24 cellular contexts compared by ENCODE assay signal in the genomic region with DNA sequence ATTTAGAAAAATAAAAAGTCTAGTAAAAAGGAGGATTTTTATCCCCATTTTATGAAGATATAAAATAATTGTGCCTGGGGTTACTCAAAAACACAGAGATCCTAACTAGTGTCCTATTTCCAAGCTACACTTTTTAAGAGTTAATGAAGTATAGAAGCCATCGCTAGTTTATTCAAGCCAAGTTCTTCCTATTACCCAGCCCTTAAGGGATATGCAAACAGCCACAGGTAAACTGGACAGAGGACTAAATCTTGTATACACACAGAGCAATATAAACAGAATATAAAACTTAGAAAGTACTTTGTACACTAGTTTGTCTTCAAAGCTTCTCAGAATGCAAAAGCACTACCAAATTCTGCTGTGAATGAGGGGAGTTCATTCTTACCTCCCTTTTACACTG.
DNase-seq lines count a peak whose midpoint lies in the region; ATAC-seq and TF ChIP-seq lines count a peak whose summit lies in the region.
"Had no signal": no experiment of that assay in that cellular context is flagged by ENCODE, and none has a peak within 500 bp of the region (broad histone marks: within the 10 kb centered on the region; RNA-seq: fewer than 3 reads in every experiment).

No MANE protein-coding gene starts in this region.

- intact Hi-C loops in left cardiac atrium (cut with DNase I): no loop called here
- intact Hi-C loops in activated T-helper 1 cell treated with anti-CD3 and anti-CD28 coated beads, Interleukin-12 subunit alpha, Interleukin-12 subunit beta, Interleukin-2, Interleukin-4 antibody, amounts not matched to agents 30 ng/mL and 10 ng/mL and 1 ng/mL, durations not matched to agents 14 hours and 24 hours and 36 hours (cut with micrococcal nuclease): loop anchor here (10.0 kb wide), 1 partner anchor 259 kb away; no protein-coding TSS in a partner anchor

- no peak for TF ChIP-seq CTCF in right atrium auricular region (IDR thresholded peaks at IDR 0.05)
- TF ChIP-seq CTCF in brain (conservative IDR thresholded peaks at IDR 0.05): no peak
- no peak for TF ChIP-seq CTCF in neural progenitor cell (IDR thresholded peaks at IDR 0.05)

- no peaks in the 10 kb centered on the region for H3K9me2 ChIP-seq in Karpas-422 (replicated peaks; ENCODE audit: insufficient read depth, low read length)

- H3K4me2 ChIP-seq in neural progenitor cell (no peak overlapping the region), Karpas-422 (ENCODE audit: low read depth, low read length, poor library complexity, severe bottlenecking) (no peak overlapping the region)

- H3K4me1 ChIP-seq in right atrium auricular region (peaks cover 0 to 54% of the 10 kb centered on the region in 2 donors), neural progenitor cell (peaks cover 29% of the 10 kb centered on the region), Karpas-422 (ENCODE audit: low read length) (peaks cover 8% of the 10 kb centered on the region)

- no peak for DNase-seq in right atrium auricular region (ENCODE audit: low spot score)
- no peak for DNase-seq in left cardiac atrium
- DNase-seq in neural progenitor cell (ENCODE audit: low spot score): no peak
- DNase-seq in activated CD8-positive, alpha-beta memory T cell treated with anti-CD3 and anti-CD28 coated beads for 24 hours: no peak
- no peak for DNase-seq in activated T-helper 1 cell treated with anti-CD3 and anti-CD28 coated beads, Interleukin-12 subunit alpha, Interleukin-12 subunit beta, Interleukin-2, Interleukin-4 antibody, amounts not matched to agents 30 ng/mL and 10 ng/mL and 1 ng/mL, durations not matched to agents 14 hours and 24 hours and 36 hours (ENCODE audit: low spot score)
- DNase-seq in Karpas-422: no peak
- DNase-seq in activated naive CD8-positive, alpha-beta T cell treated with anti-CD3 and anti-CD28 coated beads, Interleukin-2, amount 50 U/mL, for 24 hours: no peak
- DNase-seq: activated CD4-positive, alpha-beta T cell treated with anti-CD3 and anti-CD28 coated beads for 48 hours; activated CD8-positive, alpha-beta memory T cell treated with anti-CD3 and anti-CD28 coated beads, Interleukin-2, amount 10 ng/mL, durations not matched to agents 7 days and 5 days; CD4-positive, alpha-beta T cell; cerebellar nuclear complex; hypothalamus; KG1; mucosa of descending colon; nucleus accumbens; stomach; T-helper 1 cell had no signal

- peaks cover 40% of the 10 kb centered on the region for H3F3A ChIP-seq in neural progenitor cell (ENCODE audit: low read depth)

- no peaks in the 10 kb centered on the region for H3K27me3 ChIP-seq in right atrium auricular region
- H3K27me3 ChIP-seq in neural progenitor cell: no peaks in the 10 kb centered on the region
- H3K27me3 ChIP-seq in Karpas-422 (ENCODE audit: low read length): peaks cover 4% of the 10 kb centered on the region; the same call in 1 of the 2 replicates
- H3K27me3 ChIP-seq: ascending aorta, foreskin keratinocyte, stomach had no signal

- H3K4me3 ChIP-seq in right atrium auricular region: no peak overlapping the region
- H3K4me3 ChIP-seq in neural progenitor cell: no peak overlapping the region
- H3K4me3 ChIP-seq in Karpas-422 (ENCODE audit: low read length): no peak overlapping the region
- H3K4me3 ChIP-seq: ascending aorta, mucosa of descending colon, stomach had no signal

- peaks cover 14% of the 10 kb centered on the region for H3K36me3 Mint-ChIP-seq in brain
- H3K36me3 Mint-ChIP-seq in neural progenitor cell: peaks cover 12% of the 10 kb centered on the region
- H3K36me3 Mint-ChIP-seq in activated T-helper 1 cell treated with anti-CD3 and anti-CD28 coated beads, Interleukin-12 subunit alpha, Interleukin-12 subunit beta, Interleukin-2, Interleukin-4 antibody, amounts not matched to agents 30 ng/mL and 10 ng/mL and 1 ng/mL, durations not matched to agents 14 hours and 24 hours and 36 hours (ENCODE audit: low read depth): peaks cover 8% of the 10 kb centered on the region
- peaks cover 3% of the 10 kb centered on the region for H3K36me3 Mint-ChIP-seq in activated naive CD8-positive, alpha-beta T cell treated with anti-CD3 and anti-CD28 coated beads, Interleukin-2, amount 50 U/mL, for 24 hours (ENCODE audit: low read depth)

- H3K4me3 Mint-ChIP-seq in brain (peak overlapping the region in 3 of 5 experiments; percentile 3 to 40 (median 17)), neural progenitor cell (no peak overlapping the region)
- no peak overlapping the region for H3K4me3 Mint-ChIP-seq in activated T-helper 1 cell treated with anti-CD3 and anti-CD28 coated beads, Interleukin-12 subunit alpha, Interleukin-12 subunit beta, Interleukin-2, Interleukin-4 antibody, amounts not matched to agents 30 ng/mL and 10 ng/mL and 1 ng/mL, durations not matched to agents 14 hours and 24 hours and 36 hours
- H3K4me3 Mint-ChIP-seq in activated naive CD8-positive, alpha-beta T cell treated with anti-CD3 and anti-CD28 coated beads, Interleukin-2, amount 50 U/mL, for 24 hours: no peak overlapping the region
- H3K4me3 Mint-ChIP-seq: activated CD8-positive, alpha-beta memory T cell treated with anti-CD3 and anti-CD28 coated beads, Interleukin-2, amount 10 ng/mL, durations not matched to agents 7 days and 5 days; activated T-helper 17 cell treated with anti-CD3 and anti-CD28 coated beads, Interleukin-2, amount 50 U/mL, for 72 hours; CD4-positive, alpha-beta T cell had no signal

- peaks cover 4% of the 10 kb centered on the region for H3K27me3 Mint-ChIP-seq in brain
- H3K27me3 Mint-ChIP-seq in neural progenitor cell (ENCODE audit: insufficient read depth, low read depth): no peaks in the 10 kb centered on the region
- H3K27me3 Mint-ChIP-seq in activated T-helper 1 cell treated with anti-CD3 and anti-CD28 coated beads, Interleukin-12 subunit alpha, Interleukin-12 subunit beta, Interleukin-2, Interleukin-4 antibody, amounts not matched to agents 30 ng/mL and 10 ng/mL and 1 ng/mL, durations not matched to agents 14 hours and 24 hours and 36 hours (ENCODE audit: insufficient read depth): peaks cover 3% of the 10 kb centered on the region
- H3K27me3 Mint-ChIP-seq in activated naive CD8-positive, alpha-beta T cell treated with anti-CD3 and anti-CD28 coated beads, Interleukin-2, amount 50 U/mL, for 24 hours: peaks cover 32% of the 10 kb centered on the region

- H4K20me1 ChIP-seq in neural progenitor cell (ENCODE audit: low read depth) (peaks cover 60% of the 10 kb centered on the region), Karpas-422 (ENCODE audit: insufficient read depth, low read depth, low read length) (peaks cover 47% of the 10 kb centered on the region)

- peak overlapping the region in 3 of 5 experiments; percentile 78 to 88 (median 79) for H3K27ac Mint-ChIP-seq in brain
- H3K27ac Mint-ChIP-seq in neural progenitor cell: peak overlapping the region; percentile 89
- no peak overlapping the region for H3K27ac Mint-ChIP-seq in activated T-helper 1 cell treated with anti-CD3 and anti-CD28 coated beads, Interleukin-12 subunit alpha, Interleukin-12 subunit beta, Interleukin-2, Interleukin-4 antibody, amounts not matched to agents 30 ng/mL and 10 ng/mL and 1 ng/mL, durations not matched to agents 14 hours and 24 hours and 36 hours
- H3K27ac Mint-ChIP-seq in activated naive CD8-positive, alpha-beta T cell treated with anti-CD3 and anti-CD28 coated beads, Interleukin-2, amount 50 U/mL, for 24 hours: no peak overlapping the region
- H3K27ac Mint-ChIP-seq: activated CD8-positive, alpha-beta memory T cell treated with anti-CD3 and anti-CD28 coated beads, Interleukin-2, amount 10 ng/mL, durations not matched to agents 7 days and 5 days; activated naive CD4-positive, alpha-beta T cell treated with anti-CD3 and anti-CD28 coated beads, Interleukin-2, amount 50 U/mL, for 72 hours; activated T-helper 17 cell treated with anti-CD3 and anti-CD28 coated beads, Interleukin-2, amount 50 U/mL, for 72 hours; CD4-positive, alpha-beta T cell had no signal

- H3K36me3 ChIP-seq in right atrium auricular region: no peaks in the 10 kb centered on the region
- no peaks in the 10 kb centered on the region for H3K36me3 ChIP-seq in neural progenitor cell
- H3K36me3 ChIP-seq in Karpas-422 (ENCODE audit: insufficient read depth, low read length): no peaks in the 10 kb centered on the region
- H3K36me3 ChIP-seq: ascending aorta, stomach had no signal

- H3K79me2 ChIP-seq in neural progenitor cell (ENCODE audit: low read depth): peaks cover 96% of the 10 kb centered on the region
- H3K79me2 ChIP-seq in Karpas-422 (ENCODE audit: low read length): no peaks in the 10 kb centered on the region

- peaks cover 75% of the 10 kb centered on the region for H3K4me1 Mint-ChIP-seq in brain
- peaks cover 62% of the 10 kb centered on the region for H3K4me1 Mint-ChIP-seq in neural progenitor cell
- H3K4me1 Mint-ChIP-seq in activated T-helper 1 cell treated with anti-CD3 and anti-CD28 coated beads, Interleukin-12 subunit alpha, Interleukin-12 subunit beta, Interleukin-2, Interleukin-4 antibody, amounts not matched to agents 30 ng/mL and 10 ng/mL and 1 ng/mL, durations not matched to agents 14 hours and 24 hours and 36 hours (ENCODE audit: low read depth): peaks cover 44% of the 10 kb centered on the region
- H3K4me1 Mint-ChIP-seq in activated naive CD8-positive, alpha-beta T cell treated with anti-CD3 and anti-CD28 coated beads, Interleukin-2, amount 50 U/mL, for 24 hours: peaks cover 24% of the 10 kb centered on the region

- H3K27ac ChIP-seq in right atrium auricular region: peak overlapping the region; percentile 57 to 71
- H3K27ac ChIP-seq in neural progenitor cell: no peak overlapping the region
- no peak overlapping the region for H3K27ac ChIP-seq in Karpas-422 (ENCODE audit: low read length)
- H3K27ac ChIP-seq: epithelial cell of prostate had no signal

- no peaks in the 10 kb centered on the region for H3K9me3 ChIP-seq in right atrium auricular region
- no peaks in the 10 kb centered on the region for H3K9me3 ChIP-seq in neural progenitor cell (ENCODE audit: low read depth)
- H3K9me3 ChIP-seq in Karpas-422 (ENCODE audit: low read length): no peaks in the 10 kb centered on the region
- H3K9me3 ChIP-seq: ascending aorta, mucosa of descending colon, stomach had no signal

- no peak for ATAC-seq in left cardiac atrium
- no peak for ATAC-seq in activated naive CD8-positive, alpha-beta T cell treated with anti-CD3 and anti-CD28 coated beads, Interleukin-2, amount 50 U/mL, for 24 hours
- ATAC-seq: activated CD8-positive, alpha-beta memory T cell treated with anti-CD3 and anti-CD28 coated beads, Interleukin-2, amount 10 ng/mL, durations not matched to agents 7 days and 5 days; activated naive CD4-positive, alpha-beta T cell treated with anti-CD3 and anti-CD28 coated beads, Interleukin-2, amount 50 U/mL, for 72 hours; activated T-helper 17 cell treated with anti-CD3 and anti-CD28 coated beads, Interleukin-2, amount 50 U/mL, for 72 hours; HCT116; mucosa of descending colon had no signal

- peaks cover 0 to 3% (median 0%) of the 10 kb centered on the region in 5 experiments for H3K9me3 Mint-ChIP-seq in brain
- no peaks in the 10 kb centered on the region for H3K9me3 Mint-ChIP-seq in neural progenitor cell
- peaks cover 4% of the 10 kb centered on the region for H3K9me3 Mint-ChIP-seq in activated T-helper 1 cell treated with anti-CD3 and anti-CD28 coated beads, Interleukin-12 subunit alpha, Interleukin-12 subunit beta, Interleukin-2, Interleukin-4 antibody, amounts not matched to agents 30 ng/mL and 10 ng/mL and 1 ng/mL, durations not matched to agents 14 hours and 24 hours and 36 hours
- peaks cover 4% of the 10 kb centered on the region for H3K9me3 Mint-ChIP-seq in activated naive CD8-positive, alpha-beta T cell treated with anti-CD3 and anti-CD28 coated beads, Interleukin-2, amount 50 U/mL, for 24 hours
- H3K9me3 Mint-ChIP-seq: activated T-helper 17 cell treated with anti-CD3 and anti-CD28 coated beads, Interleukin-2, amount 50 U/mL, for 72 hours; CD4-positive, alpha-beta T cell had no signal

- H2AFZ ChIP-seq in neural progenitor cell (replicated peaks) (no peak overlapping the region), Karpas-422 (ENCODE audit: low read length) (no peak overlapping the region)

- H3K9ac ChIP-seq in neural progenitor cell (no peak overlapping the region), Karpas-422 (ENCODE audit: low read length) (no peak overlapping the region)

Comparison
In these comparisons a context has a peak if more than half of its experiments do, and no peak if none do; other contexts are left out.
1. H3K27ac ChIP-seq: peak in right atrium auricular region (2 of 2); none in neural progenitor cell (single experiment) and Karpas-422 (single experiment).
2. H3K27ac Mint-ChIP-seq: peak in brain (3 of 5) and neural progenitor cell (single experiment); none in activated T-helper 1 cell treated with anti-CD3 and anti-CD28 coated beads, Interleukin-12 subunit alpha, Interleukin-12 subunit beta, Interleukin-2, Interleukin-4 antibody, amounts not matched to agents 30 ng/mL and 10 ng/mL and 1 ng/mL, durations not matched to agents 14 hours and 24 hours and 36 hours (single experiment) and activated naive CD8-positive, alpha-beta T cell treated with anti-CD3 and anti-CD28 coated beads, Interleukin-2, amount 50 U/mL, for 24 hours (single experiment).
3. H3K4me3 Mint-ChIP-seq: peak in brain (3 of 5); none in neural progenitor cell (single experiment), activated T-helper 1 cell treated with anti-CD3 and anti-CD28 coated beads, Interleukin-12 subunit alpha, Interleukin-12 subunit beta, Interleukin-2, Interleukin-4 antibody, amounts not matched to agents 30 ng/mL and 10 ng/mL and 1 ng/mL, durations not matched to agents 14 hours and 24 hours and 36 hours (single experiment) and activated naive CD8-positive, alpha-beta T cell treated with anti-CD3 and anti-CD28 coated beads, Interleukin-2, amount 50 U/mL, for 24 hours (single experiment).